Comparison of ENCODE assay signal across 8 cellular contexts in genomic region chr6:95577317-95578105, GRCh38. TPM values are rescaled to one million over a fixed set of nuclear protein-coding genes. Genes with fewer than 3 reads are reported as not detected.
DNase-seq lines count a peak whose midpoint lies in the region; ATAC-seq and TF ChIP-seq lines count a peak whose summit lies in the region.

MANEA (plus strand) TSS chr6:95577535; CDS start chr6:95586440, 8,905 bp downstream.

- no peak for TF ChIP-seq RAD21 in Ishikawa (IDR thresholded peaks at IDR 0.05; ENCODE audit: low read depth)

- no peaks in the 10 kb centered on the region; the same call in 1 of the 2 replicates for H3K9me2 ChIP-seq in PC-9 (ENCODE audit: insufficient read depth)

- H3F3A ChIP-seq in PC-9 (ENCODE audit: insufficient read depth, low read depth), result peaks cover 14% of the 10 kb centered on the region; the same call in 1 of the 2 replicates

- WGBS in esophagus, 2 donors, result 0% methylated on average over 70 of the region's 70 CpGs

- DNase-seq in DMS153 treated with DMSO at 0.1 percent for 48 hours (lab: John Stamatoyannopoulos, UW; ENCODE audit: unreplicated experiment), result peak; percentile 83
- DNase-seq in PC-9, result peak; percentile 70 to 78
- peak; percentile 83 for DNase-seq in activated T-cell treated with anti-CD3 and anti-CD28 coated beads, Interleukin-2, amount 50 U/mL, for 1 hour
- peak; percentile 54 to 62 for DNase-seq in stimulated activated CD8-positive, alpha-beta memory T cell treated with anti-CD3 and anti-CD28 coated beads, Interleukin-7, amount 100 ng/mL, for 1 hour (ENCODE audit: low read depth in 2 of 2)

- peaks cover 11% of the 10 kb centered on the region for H3K79me2 ChIP-seq in PC-9 (ENCODE audit: low read depth)

- H3K4me3 ChIP-seq in PC-9 (peak within 1 kb of the TSS; percentile 96), esophagus (ENCODE audit: low read depth in 1 of 2, low read length in 2 of 2) (peak within 1 kb of the TSS; percentile 66 to 95), muscle layer of colon (ENCODE audit: low read depth in 1 of 2, low read length in 2 of 2) (peak within 1 kb of the TSS; percentile 78 to 85)

- TSS peak; percentile 85 for BruUV-seq in PC-9 (replicated peaks; lab: Mats Ljungman, UMichigan)

- intact Hi-C loops in PC-9 (cut with micrococcal nuclease; ENCODE audit: unreplicated experiment), result loop anchor here (5.0 to 10.0 kb wide), 2 partner anchors 143 to 945 kb away; partner anchors contain the start of gene UFL1

- H3K27me3 ChIP-seq in PC-9 (ENCODE audit: insufficient read depth, low read depth) (no peaks in the 10 kb centered on the region), esophagus (ENCODE audit: control insufficient read depth in 1 of 2, insufficient read depth in 2 of 2, low read length in 2 of 2) (no peaks in the 10 kb centered on the region), muscle layer of colon (ENCODE audit: control insufficient read depth in 1 of 2, insufficient read depth in 2 of 2, low read length in 2 of 2) (no peaks in the 10 kb centered on the region)

- CTCF ChIA-PET in PC-9 (lab: Charles Lee), result no interaction called here

- ATAC-seq in GM21619 (IDR thresholded peaks at IDR 0.05; ENCODE audit: unreplicated experiment), result peak; percentile 74

- no peaks in the 10 kb centered on the region for H3K36me3 ChIP-seq in PC-9 (ENCODE audit: low read depth)
- H3K36me3 ChIP-seq in esophagus (ENCODE audit: control insufficient read depth in 2 of 2, insufficient read depth in 2 of 2, low read length in 1 of 2), result no peaks in the 10 kb centered on the region
- H3K36me3 ChIP-seq in muscle layer of colon (ENCODE audit: insufficient read depth, low read length), result no peaks in the 10 kb centered on the region

- TF ChIP-seq EP300 in Ishikawa (IDR thresholded peaks at IDR 0.05; ENCODE audit: borderline replicate concordance), result no peak

- no peaks in the 10 kb centered on the region for H4K20me1 ChIP-seq in PC-9 (ENCODE audit: insufficient read depth)

- TF ChIP-seq CTCF in PC-9 (conservative IDR thresholded peaks at IDR 0.05), result no peak

- peak within 1 kb of the TSS; percentile 94 for H3K9ac ChIP-seq in muscle layer of colon (ENCODE audit: low read length)

- H3K27ac ChIP-seq in PC-9, result peak within 1 kb of the TSS; percentile 65
- peak within 1 kb of the TSS; percentile 91 to 99 for H3K27ac ChIP-seq in esophagus (ENCODE audit: low read depth in 2 of 2, low read length in 1 of 2)
- H3K27ac ChIP-seq in muscle layer of colon (ENCODE audit: low read depth, low read length), result peak within 1 kb of the TSS; percentile 85

- H3K9me3 ChIP-seq in PC-9 (ENCODE audit: insufficient read depth, low read depth) (no peaks in the 10 kb centered on the region), esophagus (ENCODE audit: control insufficient read depth in 2 of 2, insufficient read depth in 1 of 2, low read depth in 1 of 2, low read length in 1 of 2) (no peaks in the 10 kb centered on the region), muscle layer of colon (ENCODE audit: low read length) (no peaks in the 10 kb centered on the region)

- POLR2A ChIA-PET in PC-9 (lab: Charles Lee; ENCODE audit: unreplicated experiment), result interaction anchor here (0.5 to 0.6 kb wide), 3 partner anchors 69 to 957 kb away, joined by 3 to 4 read pairs (median 3); no protein-coding TSS in a partner anchor

- H2AFZ ChIP-seq in PC-9, result peak within 1 kb of the TSS; percentile 99

- H3K4me1 ChIP-seq in PC-9 (replicated peaks; ENCODE audit: insufficient read depth) (peaks cover 29% of the 10 kb centered on the region), esophagus (ENCODE audit: control insufficient read depth in 2 of 2, insufficient read depth in 2 of 2, low read length in 1 of 2) (no peaks in the 10 kb centered on the region), muscle layer of colon (ENCODE audit: insufficient read depth, low read length) (peaks cover 16% of the 10 kb centered on the region)

- peak within 1 kb of the TSS; percentile 94 for H3K4me2 ChIP-seq in PC-9

TF ChIP-seq in Ishikawa, 13 proteins besides CTCF, POLR2A, EP300 and RAD21:
- no peak for TF ChIP-seq YY1 (IDR thresholded peaks at IDR 0.05; ENCODE audit: low read depth)
- TF ChIP-seq REST (IDR thresholded peaks at IDR 0.05; ENCODE audit: low read depth), result no peak
- TF ChIP-seq CEBPB (IDR thresholded peaks at IDR 0.05), result no peak
- TF ChIP-seq EGR1 (IDR thresholded peaks at IDR 0.05), result peak; percentile 9; the same call in 1 of the 2 replicates
- no peak for TF ChIP-seq TCF12 (IDR thresholded peaks at IDR 0.05; ENCODE audit: low read depth)
- no peak for TF ChIP-seq CREB1 (IDR thresholded peaks at IDR 0.05; ENCODE audit: low read depth)
- TF ChIP-seq USF1 (IDR thresholded peaks at IDR 0.05), result peak; percentile 52
- TF ChIP-seq FOXM1 (IDR thresholded peaks at IDR 0.05; ENCODE audit: borderline replicate concordance, low read depth), result no peak
- no peak for TF ChIP-seq NFIC (IDR thresholded peaks at IDR 0.05)
- peak; percentile 44; the same call in 1 of the 2 replicates for TF ChIP-seq TAF1 (IDR thresholded peaks at IDR 0.05; ENCODE audit: low read depth)
- TF ChIP-seq MAX (IDR thresholded peaks at IDR 0.05), result peak; percentile 88
- TF ChIP-seq TEAD4 (IDR thresholded peaks at IDR 0.05), result no peak
- TF ChIP-seq ZBTB7A (IDR thresholded peaks at IDR 0.05; ENCODE audit: low read depth), result peak; percentile 68; the same call in 1 of the 2 replicates

RNA-seq across cellular contexts. Expression of gene MANEA, which starts in this region (rescaled TPM):
- total RNA-seq in PC-9 (2021), result 7.2 and 11.0 TPM in 2 replicates
- 1 to 10 TPM; 2.0 to 2.8 TPM for polyA plus RNA-seq in esophagus

Comparison
In these comparisons a context has a peak if more than half of its experiments do, and no peak if none do; other contexts are left out.
1. Peak in every context shown above with its lines: DNase-seq, ATAC-seq, H3K4me3 ChIP-seq and H3K27ac ChIP-seq.